Comparison of ENCODE assay signal across 1 cellular context in genomic region chr18:55084546-55084945, GRCh38.
TF ChIP-seq lines count a peak whose summit lies in the region.

No MANE protein-coding gene starts in this region.

TF ChIP-seq in SK-N-SH treated with all-trans-retinoic acid at 6 μM for 48 hours, 23 proteins besides CTCF, POLR2A, EP300 and RAD21 (continued from another document):
- TF ChIP-seq CREB5 (CRISPR knock-in tag; IDR thresholded peaks at IDR 0.05; ENCODE audit: low read depth) (peak; percentile 23; the same call in 1 of the 2 replicates), PPARA (CRISPR knock-in tag; IDR thresholded peaks at IDR 0.05; ENCODE audit: borderline replicate concordance) (no peak), OSR1 (CRISPR knock-in tag; IDR thresholded peaks at IDR 0.05) (no peak), ZNF8 (CRISPR knock-in tag; IDR thresholded peaks at IDR 0.05) (no peak), TSHZ2 (CRISPR knock-in tag; IDR thresholded peaks at IDR 0.05) (no peak)
